ENCODE assay signal across 23 cellular contexts in genomic region chr3:102144063-102144462, GRCh38.
"Had no signal": no experiment of that assay in that cellular context is flagged by ENCODE, and none has a peak within 500 bp of the region (broad histone marks: within the 10 kb centered on the region; RNA-seq: fewer than 3 reads in every experiment).

No MANE protein-coding gene starts in this region.

- H3K27ac ChIP-seq: ascending aorta, body of pancreas had no signal

- H3K27me3 ChIP-seq: ascending aorta, body of pancreas had no signal

- H3K4me3 ChIP-seq: ascending aorta, body of pancreas, K562 had no signal

- H3K4me1 ChIP-seq: body of pancreas had no signal

- H3K36me3 ChIP-seq: ascending aorta had no signal

- ATAC-seq: activated CD8-positive, alpha-beta T cell treated with anti-CD3 and anti-CD28 coated beads, Interleukin-2, amount 10 ng/mL, durations not matched to agents 7 days and 5 days; body of pancreas; K562; PC-3 had no signal

- H3K9me3 ChIP-seq: ascending aorta, body of pancreas had no signal

- DNase-seq: activated CD4-positive, alpha-beta T cell treated with anti-CD3 and anti-CD28 coated beads for 48 hours; activated CD4-positive, alpha-beta T cell treated with anti-CD3 and anti-CD28 coated beads, Interleukin-2, amount 50 U/mL, for 4 hours; activated CD4-positive, CD25-positive, alpha-beta regulatory T cell treated with anti-CD3 and anti-CD28 coated beads, Interleukin-2, amount 50 U/mL, for 72 hours; activated CD8-positive, alpha-beta memory T cell treated with anti-CD3 and anti-CD28 coated beads, Interleukin-2, amount 50 U/mL, for 48 hours; activated CD8-positive, alpha-beta T cell treated with anti-CD3 and anti-CD28 coated beads, Interleukin-2, amount 10 ng/mL, durations not matched to agents 7 days and 5 days; activated effector memory CD4-positive, alpha-beta T cell treated with Interleukin-2 at 50 U/mL for 16 hours; activated naive CD4-positive, alpha-beta T cell; activated T-cell treated with anti-CD3 and anti-CD28 coated beads, Interleukin-2, amount 50 U/mL, for 1 hour; amniotic stem cell; body of pancreas; Karpas-422; MM.1S; NCI-H1105; NCI-H1436 treated with DMSO at 0.1 percent for 48 hours; NCI-H187; NCI-H2081; NCI-H510A treated with DMSO at 0.1 percent for 48 hours; NCI-H69; NK-92 treated with Interleukin-12 subunit alpha and Interleukin-12 subunit beta, amount 100 ng/mL, for 24 hours; PC-3; SHP77 treated with DMSO at 0.1 percent for 48 hours had no signal
